1 cellular context compared by ENCODE assay signal in genomic region chr1:2020310-2020655, GRCh38.
TF ChIP-seq lines count a peak whose summit lies in the region.

No MANE protein-coding gene starts in this region.

TF ChIP-seq in HCT116, 20 proteins besides CTCF, POLR2A, EP300 and RAD21 (continued from another document):
- TF ChIP-seq ZBTB33 (IDR thresholded peaks at IDR 0.05; ENCODE audit: extremely low read depth, insufficient replicate concordance, low read length): no peak
